In genomic region chr2:234544659-234545611, GRCh38 we compare ENCODE assay signal across 8 cellular contexts. TPM values are rescaled to one million over a fixed set of nuclear protein-coding genes. Genes with fewer than 3 reads are reported as not detected.
DNase-seq lines count a peak whose midpoint lies in the region; ATAC-seq and TF ChIP-seq lines count a peak whose summit lies in the region.

No MANE protein-coding gene starts in this region.

- peak; percentile 42 to 71 for DNase-seq in NCI-H524 (lab: John Stamatoyannopoulos, UW)
- DNase-seq in NCI-H524 treated with DMSO at 0.1 percent for 48 hours (lab: John Stamatoyannopoulos, UW), result no peak
- peak; percentile 61 for DNase-seq in HPDE6-E6E7 (ENCODE audit: extremely low spot score)
- DNase-seq in RPMI8226, result peak; percentile 64
- DNase-seq in activated effector memory CD4-positive, alpha-beta T cell treated with Interleukin-2 at 50 U/mL for 16 hours, result peak; percentile 67
- DNase-seq in glutamatergic neuron, result peak; percentile 86
- peak; percentile 71 for DNase-seq in progenitor cell of endocrine pancreas (ENCODE audit: low spot score, unreplicated experiment)
- DNase-seq in aorta, result peak; percentile 75 to 82

- no peaks in the 10 kb centered on the region for H3K27me3 ChIP-seq in aorta (ENCODE audit: control insufficient read depth in 1 of 2, insufficient read depth in 2 of 2, low read length in 1 of 2)

- TF ChIP-seq CTCF in glutamatergic neuron (IDR thresholded peaks at IDR 0.05; ENCODE audit: partially characterized antibody, unreplicated experiment) (peak; percentile 98), progenitor cell of endocrine pancreas (IDR thresholded peaks at IDR 0.05; ENCODE audit: unreplicated experiment) (peak; percentile 93)

- H3K4me3 Mint-ChIP-seq in glutamatergic neuron (ENCODE audit: unreplicated experiment), result no peak overlapping the region
- no peak overlapping the region for H3K4me3 Mint-ChIP-seq in progenitor cell of endocrine pancreas (ENCODE audit: low read depth)

- intact Hi-C loops in aorta (cut with DNase I), result loop anchor here in 1 of 2 donors (5.0 kb wide), 1 partner anchor 408 kb away; no protein-coding TSS in a partner anchor

- H3K27ac Mint-ChIP-seq in glutamatergic neuron (ENCODE audit: unreplicated experiment) (no peak overlapping the region), progenitor cell of endocrine pancreas (no peak overlapping the region)

- H3K9me3 ChIP-seq in aorta (ENCODE audit: control insufficient read depth, low read length), result no peaks in the 10 kb centered on the region

- no peak overlapping the region for H3K27ac ChIP-seq in aorta (ENCODE audit: low read depth in 1 of 2, low read length in 2 of 2)

- H3K36me3 Mint-ChIP-seq in glutamatergic neuron (ENCODE audit: unreplicated experiment) (no peaks in the 10 kb centered on the region), progenitor cell of endocrine pancreas (ENCODE audit: insufficient read depth) (no peaks in the 10 kb centered on the region)

- no peaks in the 10 kb centered on the region for H3K9me3 Mint-ChIP-seq in glutamatergic neuron (ENCODE audit: unreplicated experiment)
- H3K9me3 Mint-ChIP-seq in progenitor cell of endocrine pancreas (ENCODE audit: low read depth), result no peaks in the 10 kb centered on the region

- no peaks in the 10 kb centered on the region for H3K4me1 ChIP-seq in aorta (ENCODE audit: control insufficient read depth in 1 of 2, insufficient read depth in 2 of 2, low read length in 2 of 2)

- ATAC-seq in aorta (ENCODE audit: low FRiP score), result peak; percentile 68

- no peaks in the 10 kb centered on the region for H3K36me3 ChIP-seq in aorta (ENCODE audit: control insufficient read depth in 1 of 2, insufficient read depth in 2 of 2, low read length in 1 of 2)

- H3K4me3 ChIP-seq in aorta (ENCODE audit: low read length in 2 of 2), result no peak overlapping the region

- H3K27me3 Mint-ChIP-seq in glutamatergic neuron (ENCODE audit: unreplicated experiment) (peaks cover 3% of the 10 kb centered on the region), progenitor cell of endocrine pancreas (peaks cover 28% of the 10 kb centered on the region)

- peaks cover 16% of the 10 kb centered on the region for H3K4me1 Mint-ChIP-seq in glutamatergic neuron (ENCODE audit: low read depth, unreplicated experiment)
- peaks cover 7% of the 10 kb centered on the region for H3K4me1 Mint-ChIP-seq in progenitor cell of endocrine pancreas (ENCODE audit: low read depth)

- 23 to 25% methylated on average over 24 of the region's 24 CpGs for WGBS in aorta, 2 donors

RNA-seq across cellular contexts. Expression of gene ARL4C, which starts 48.1 kb away (rescaled TPM):
- total RNA-seq in glutamatergic neuron (ENCODE audit: unreplicated experiment), result 23.2 TPM
- 39.9 and 41.8 TPM in 2 replicates for total RNA-seq in progenitor cell of endocrine pancreas
- 10 to 100 TPM; 10.8 to 12.5 TPM for total RNA-seq in aorta
- 1 to 10 TPM; 6.8 to 7.2 TPM for polyA plus RNA-seq in aorta
